38 cellular contexts compared by ENCODE assay signal in the genomic region with DNA sequence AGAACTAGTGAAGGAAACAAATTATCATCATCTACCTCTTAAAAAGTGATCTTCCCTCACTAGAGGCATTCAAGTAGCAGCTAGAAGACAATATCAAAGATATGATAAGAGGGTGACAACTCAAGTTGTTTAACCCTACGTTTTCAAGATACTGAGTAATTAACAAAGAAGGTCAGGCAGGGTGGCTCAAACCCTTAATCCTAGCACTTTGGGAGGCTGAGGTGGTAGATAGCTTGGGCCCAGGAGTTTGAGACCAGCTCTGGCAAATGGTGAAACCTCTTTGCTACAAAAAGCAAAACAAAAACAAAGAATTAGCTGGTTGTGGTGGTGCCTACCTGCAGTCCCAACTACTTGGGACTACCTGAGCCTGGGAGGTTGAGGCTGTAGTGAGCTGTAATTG.
"Had no signal": no experiment of that assay in that cellular context is flagged by ENCODE, and none has a peak within 500 bp of the region (broad histone marks: within the 10 kb centered on the region; RNA-seq: fewer than 3 reads in every experiment).

No MANE protein-coding gene starts in this region.

- H3K27me3 ChIP-seq: adrenal gland, ascending aorta, body of pancreas, brain microvascular endothelial cell, breast epithelium, cardiac muscle cell had no signal

- H3K27me3 Mint-ChIP-seq: activated naive CD4-positive, alpha-beta T cell treated with anti-CD3 and anti-CD28 coated beads, Interleukin-2, amount 10 ng/mL, durations not matched to agents 7 days and 5 days; activated naive CD4-positive, alpha-beta T cell treated with anti-CD3 and anti-CD28 coated beads, Interleukin-2, amount 50 U/mL, for 24 hours; activated naive CD8-positive, alpha-beta T cell; activated naive CD8-positive, alpha-beta T cell treated with anti-CD3 and anti-CD28 coated beads for 36 hours; activated naive CD8-positive, alpha-beta T cell treated with anti-CD3 and anti-CD28 coated beads, Interleukin-2, amount 10 ng/mL, durations not matched to agents 7 days and 5 days; activated naive CD8-positive, alpha-beta T cell treated with anti-CD3 and anti-CD28 coated beads, Interleukin-2, amount 50 U/mL, for 24 hours; activated T-cell treated with anti-CD3 and anti-CD28 coated beads, Interleukin-2, amount 50 U/mL, for 24 hours; activated T-helper 17 cell treated with anti-CD3 and anti-CD28 coated beads, Interleukin-2, amount 50 U/mL, for 72 hours; brain; central memory CD8-positive, alpha-beta T cell had no signal

- H3K9me3 ChIP-seq: adrenal gland, ascending aorta, body of pancreas, breast epithelium had no signal

- H3K27ac ChIP-seq: adrenal gland, ascending aorta, body of pancreas, brain microvascular endothelial cell, breast epithelium, cardiac muscle cell had no signal

- H3K36me3 Mint-ChIP-seq: activated naive CD4-positive, alpha-beta T cell treated with anti-CD3 and anti-CD28 coated beads, Interleukin-2, amount 10 ng/mL, durations not matched to agents 7 days and 5 days; activated naive CD4-positive, alpha-beta T cell treated with anti-CD3 and anti-CD28 coated beads, Interleukin-2, amount 50 U/mL, for 24 hours; activated naive CD4-positive, alpha-beta T cell treated with anti-CD3 and anti-CD28 coated beads, Interleukin-2, amount 50 U/mL, for 72 hours; activated naive CD8-positive, alpha-beta T cell; activated naive CD8-positive, alpha-beta T cell treated with anti-CD3 and anti-CD28 coated beads for 36 hours; activated naive CD8-positive, alpha-beta T cell treated with anti-CD3 and anti-CD28 coated beads, Interleukin-2, amount 10 ng/mL, durations not matched to agents 7 days and 5 days; brain had no signal

- H3K4me3 Mint-ChIP-seq: activated naive CD4-positive, alpha-beta T cell treated with anti-CD3 and anti-CD28 coated beads for 36 hours; activated naive CD4-positive, alpha-beta T cell treated with anti-CD3 and anti-CD28 coated beads, Interleukin-2, amount 10 ng/mL, durations not matched to agents 7 days and 5 days; activated naive CD4-positive, alpha-beta T cell treated with anti-CD3 and anti-CD28 coated beads, Interleukin-2, amount 50 U/mL, for 24 hours; activated naive CD8-positive, alpha-beta T cell; activated naive CD8-positive, alpha-beta T cell treated with anti-CD3 and anti-CD28 coated beads for 36 hours; activated naive CD8-positive, alpha-beta T cell treated with anti-CD3 and anti-CD28 coated beads, Interleukin-2, amount 10 ng/mL, durations not matched to agents 7 days and 5 days; activated naive CD8-positive, alpha-beta T cell treated with anti-CD3 and anti-CD28 coated beads, Interleukin-2, amount 50 U/mL, for 24 hours; activated T-cell treated with anti-CD3 and anti-CD28 coated beads, Interleukin-2, amount 50 U/mL, for 24 hours; activated T-cell treated with anti-CD3 and anti-CD28 coated beads, Interleukin-2, amount 50 U/mL, for 4 hours; activated T-cell treated with anti-CD3 and anti-CD28 coated beads, Interleukin-2, amount 50 U/mL, for 72 hours; activated T-helper 1 cell treated with anti-CD3 and anti-CD28 coated beads, Interleukin-12 subunit alpha, Interleukin-12 subunit beta, Interleukin-2, Interleukin-4 antibody, amounts not matched to agents 30 ng/mL and 10 ng/mL and 1 ng/mL, durations not matched to agents 14 hours and 24 hours and 36 hours; activated T-helper 17 cell treated with anti-CD3 and anti-CD28 coated beads, Interleukin-2, amount 50 U/mL, for 72 hours; brain; central memory CD8-positive, alpha-beta T cell had no signal

- H3K27ac Mint-ChIP-seq: activated naive CD4-positive, alpha-beta T cell treated with anti-CD3 and anti-CD28 coated beads for 36 hours; activated naive CD4-positive, alpha-beta T cell treated with anti-CD3 and anti-CD28 coated beads, Interleukin-2, amount 10 ng/mL, durations not matched to agents 7 days and 5 days; activated naive CD4-positive, alpha-beta T cell treated with anti-CD3 and anti-CD28 coated beads, Interleukin-2, amount 50 U/mL, for 24 hours; activated naive CD4-positive, alpha-beta T cell treated with anti-CD3 and anti-CD28 coated beads, Interleukin-2, amount 50 U/mL, for 72 hours; activated naive CD8-positive, alpha-beta T cell; activated naive CD8-positive, alpha-beta T cell treated with anti-CD3 and anti-CD28 coated beads for 36 hours; activated naive CD8-positive, alpha-beta T cell treated with anti-CD3 and anti-CD28 coated beads, Interleukin-2, amount 10 ng/mL, durations not matched to agents 7 days and 5 days; activated naive CD8-positive, alpha-beta T cell treated with anti-CD3 and anti-CD28 coated beads, Interleukin-2, amount 50 U/mL, for 24 hours; activated T-cell treated with anti-CD3 and anti-CD28 coated beads, Interleukin-2, amount 50 U/mL, for 24 hours; activated T-cell treated with anti-CD3 and anti-CD28 coated beads, Interleukin-2, amount 50 U/mL, for 72 hours; activated T-helper 1 cell treated with anti-CD3 and anti-CD28 coated beads, Interleukin-12 subunit alpha, Interleukin-12 subunit beta, Interleukin-2, Interleukin-4 antibody, amounts not matched to agents 30 ng/mL and 10 ng/mL and 1 ng/mL, durations not matched to agents 14 hours and 24 hours and 36 hours; activated T-helper 17 cell treated with anti-CD3 and anti-CD28 coated beads, Interleukin-2, amount 50 U/mL, for 72 hours; activated T-helper 2 cell treated with anti-CD3 and anti-CD28 coated beads, Interferon-gamma antibody, Interleukin-2, Interleukin-4, amounts not matched to agents 10 μg/mL and 5 μg/mL and 100 μg/mL, durations not matched to agents 14 hours and 24 hours and 36 hours; brain had no signal

- H3K36me3 ChIP-seq: adrenal gland, ascending aorta, brain microvascular endothelial cell, breast epithelium, cardiac muscle cell had no signal

- H3K9me3 Mint-ChIP-seq: activated T-cell treated with anti-CD3 and anti-CD28 coated beads, Interleukin-2, amount 50 U/mL, for 4 hours; brain; central memory CD8-positive, alpha-beta T cell had no signal

- DNase-seq: activated effector memory CD4-positive, alpha-beta T cell treated with anti-CD3 and anti-CD28 coated beads, Interleukin-2, amount 50 U/mL, for 16 hours; activated effector memory CD4-positive, alpha-beta T cell treated with Interleukin-2 at 50 U/mL for 16 hours; activated gamma-delta T cell; activated gamma-delta T cell treated with Interleukin-2 at 50 U/mL for 16 hours; activated naive CD4-positive, alpha-beta T cell; activated naive CD4-positive, alpha-beta T cell treated with anti-CD3 and anti-CD28 coated beads for 36 hours; activated naive CD4-positive, alpha-beta T cell treated with anti-CD3 and anti-CD28 coated beads, Interleukin-2, amount 10 ng/mL, durations not matched to agents 7 days and 5 days; activated naive CD4-positive, alpha-beta T cell treated with anti-CD3 and anti-CD28 coated beads, Interleukin-2, amount 50 U/mL, for 16 hours; activated naive CD4-positive, alpha-beta T cell treated with Interleukin-2 at 50 U/mL for 16 hours; activated naive CD8-positive, alpha-beta T cell treated with anti-CD3 and anti-CD28 coated beads for 36 hours; activated naive CD8-positive, alpha-beta T cell treated with anti-CD3 and anti-CD28 coated beads, Interleukin-2, amount 10 ng/mL, durations not matched to agents 7 days and 5 days; activated naive CD8-positive, alpha-beta T cell treated with anti-CD3 and anti-CD28 coated beads, Interleukin-2, amount 50 U/mL, for 24 hours; activated T-cell treated with anti-CD3 and anti-CD28 coated beads, Interleukin-2, amount 50 U/mL, for 1 hour; activated T-cell treated with anti-CD3 and anti-CD28 coated beads, Interleukin-2, amount 50 U/mL, for 24 hours; activated T-cell treated with anti-CD3 and anti-CD28 coated beads, Interleukin-2, amount 50 U/mL, for 4 hours; activated T-cell treated with anti-CD3 and anti-CD28 coated beads, Interleukin-2, amount 50 U/mL, for 48 hours; activated T-cell treated with anti-CD3 and anti-CD28 coated beads, Interleukin-2, amount 50 U/mL, for 72 hours; adrenal gland; amniotic stem cell; amygdala; anterior cingulate cortex; aorta; body of pancreas; brain microvascular endothelial cell; caudate nucleus; central memory CD4-positive, alpha-beta T cell; cerebellar nuclear complex had no signal

- H3K4me1 Mint-ChIP-seq: activated naive CD4-positive, alpha-beta T cell treated with anti-CD3 and anti-CD28 coated beads, Interleukin-2, amount 10 ng/mL, durations not matched to agents 7 days and 5 days; activated naive CD4-positive, alpha-beta T cell treated with anti-CD3 and anti-CD28 coated beads, Interleukin-2, amount 50 U/mL, for 24 hours; activated naive CD8-positive, alpha-beta T cell treated with anti-CD3 and anti-CD28 coated beads for 36 hours; activated naive CD8-positive, alpha-beta T cell treated with anti-CD3 and anti-CD28 coated beads, Interleukin-2, amount 10 ng/mL, durations not matched to agents 7 days and 5 days; activated naive CD8-positive, alpha-beta T cell treated with anti-CD3 and anti-CD28 coated beads, Interleukin-2, amount 50 U/mL, for 24 hours; activated T-helper 17 cell treated with anti-CD3 and anti-CD28 coated beads, Interleukin-2, amount 50 U/mL, for 72 hours; brain; central memory CD8-positive, alpha-beta T cell had no signal

- H3K4me1 ChIP-seq: adrenal gland, ascending aorta, body of pancreas, breast epithelium had no signal

- H3K4me3 ChIP-seq: adrenal gland, ascending aorta, body of pancreas, breast epithelium, cardiac muscle cell had no signal
